In the genomic region with DNA sequence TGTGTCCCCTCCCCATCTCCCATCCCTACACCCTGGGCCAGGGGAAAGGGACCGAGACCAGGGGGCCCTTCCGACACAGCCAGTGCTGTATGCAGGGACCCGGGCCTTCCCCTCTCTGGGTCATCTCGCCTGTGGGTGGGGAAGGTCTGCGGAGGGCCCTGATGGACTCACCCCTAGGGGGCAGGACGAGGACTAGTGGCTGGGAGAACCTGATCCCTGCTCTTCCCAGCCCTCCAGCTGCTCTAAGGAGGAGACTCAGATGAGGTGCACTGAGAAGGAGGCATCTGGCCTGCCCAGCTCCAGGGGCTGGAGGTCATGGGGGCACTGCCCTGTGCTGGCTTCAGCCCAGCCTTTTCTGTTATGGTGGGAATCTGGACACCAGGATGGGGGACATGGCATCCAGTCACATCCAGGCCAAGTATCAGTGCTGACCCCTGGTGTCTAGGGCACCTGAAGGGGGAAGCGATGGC, we compare ENCODE assay signal across 9 cellular contexts. TPM values are rescaled to one million over a fixed set of nuclear protein-coding genes. Genes with fewer than 3 reads are reported as not detected.
DNase-seq lines count a peak whose midpoint lies in the region; ATAC-seq, FAIRE-seq and TF ChIP-seq lines count a peak whose summit lies in the region.
"Had no signal": no experiment of that assay in that cellular context is flagged by ENCODE, and none has a peak within 500 bp of the region (broad histone marks: within the 10 kb centered on the region; RNA-seq: fewer than 3 reads in every experiment).

No MANE protein-coding gene starts in this region.

- TF ChIP-seq CTCF in AG09319 (IDR thresholded peaks at IDR 0.05; ENCODE audit: low read depth, low read length) (peak; percentile 73), Loucy (conservative IDR thresholded peaks at IDR 0.05; ENCODE audit: low read length) (peak; percentile 45), endothelial cell of umbilical vein (IDR thresholded peaks at IDR 0.05; ENCODE audit: extremely low read depth in 1 of 2, insufficient read depth in 1 of 2, low read depth in 1 of 2, low read length in 2 of 2) (peak; percentile 62 to 72)

- H3K9me2 ChIP-seq in Loucy (replicated peaks; ENCODE audit: low read depth, low read length) = no peaks in the 10 kb centered on the region

- H3F3A ChIP-seq in Loucy (ENCODE audit: low read depth) = no peaks in the 10 kb centered on the region

- H3K27ac ChIP-seq in endothelial cell of umbilical vein (ENCODE audit: insufficient read depth, low read depth, low read length) (no peak overlapping the region), muscle layer of colon (ENCODE audit: low read depth, low read length) (peak overlapping the region; percentile 96)

- CTCF ChIA-PET in endothelial cell of umbilical vein (lab: Charles Lee) = interaction anchor here (0.6 to 1.6 kb wide), 5 partner anchors 16 to 469 kb away, joined by 3 to 8 read pairs (median 5); a partner anchor contains a TSS

- H3K4me2 ChIP-seq in Loucy (ENCODE audit: low read depth, low read length, poor library complexity, severe bottlenecking) (no peak overlapping the region), endothelial cell of umbilical vein (ENCODE audit: insufficient read depth, low read length) (peak overlapping the region; percentile 15)

- H3K9me1 ChIP-seq in endothelial cell of umbilical vein (replicated peaks; ENCODE audit: control insufficient read depth, extremely low read depth, insufficient read depth, low read length) = no peaks in the 10 kb centered on the region

- H3K36me3 ChIP-seq in Loucy (ENCODE audit: insufficient read depth, low read length) = no peaks in the 10 kb centered on the region
- no peaks in the 10 kb centered on the region for H3K36me3 ChIP-seq in endothelial cell of umbilical vein (ENCODE audit: control insufficient read depth in 2 of 2, extremely low read depth in 1 of 2, insufficient read depth in 2 of 2, low read length in 2 of 2)
- peaks cover 40% of the 10 kb centered on the region for H3K36me3 ChIP-seq in muscle layer of colon (ENCODE audit: insufficient read depth, low read length)

- POLR2A ChIA-PET in endothelial cell of umbilical vein (lab: Charles Lee) = interaction anchor here (0.5 kb wide), 1 partner anchor 34 kb away, joined by 3 read pairs; no protein-coding TSS in a partner anchor

- H3K4me3 ChIP-seq in Loucy (ENCODE audit: low read length, poor library complexity, severe bottlenecking) (no peak overlapping the region), endothelial cell of umbilical vein (replicated peaks in 1 of 3; ENCODE audit: insufficient read depth in 1 of 3, low read depth in 1 of 3, low read length in 3 of 3) (peak overlapping the region; percentile 26 to 77 (median 55)), muscle layer of colon (ENCODE audit: low read depth in 1 of 2, low read length in 2 of 2) (peak overlapping the region; percentile 80 to 96)

- H3K27me3 ChIP-seq in Loucy (ENCODE audit: insufficient read depth, low read length, poor library complexity, severe bottlenecking) = no peaks in the 10 kb centered on the region
- H3K27me3 ChIP-seq in endothelial cell of umbilical vein (ENCODE audit: control insufficient read depth in 2 of 2, insufficient read depth in 2 of 2, low read length in 2 of 2) = no peaks in the 10 kb centered on the region
- H3K27me3 ChIP-seq in muscle layer of colon (ENCODE audit: control insufficient read depth in 1 of 2, insufficient read depth in 2 of 2, low read length in 2 of 2) = no peaks in the 10 kb centered on the region

- intact Hi-C loops in endothelial cell of umbilical vein (cut with micrococcal nuclease) = loop anchor here (1.0 to 5.0 kb wide), 2 partner anchors 63 to 80 kb away; a partner anchor contains a TSS

- FAIRE-seq in endothelial cell of umbilical vein (lab: Jason Lieb, UNC) = peak; percentile 76
- FAIRE-seq: colon had no signal

- DNase-seq in AG09319 (ENCODE audit: extremely low read depth, low read depth) (no peak), endothelial cell of umbilical vein (ENCODE audit: low read depth, low spot score) (peak; percentile 26), NOMO-1 treated with dmso at 0.1 percent for 144 hours (lab: John Stamatoyannopoulos, UW; ENCODE audit: unreplicated experiment) (no peak), T-helper 1 cell (no peak)

- no peak for TF ChIP-seq POLR2A in endothelial cell of umbilical vein (IDR thresholded peaks at IDR 0.05; ENCODE audit: low read depth, low read length)

- H4K20me1 ChIP-seq in Loucy (ENCODE audit: insufficient read depth, low read length, poor library complexity, severe bottlenecking) (no peaks in the 10 kb centered on the region), endothelial cell of umbilical vein (replicated peaks; ENCODE audit: control insufficient read depth, extremely low read depth, insufficient read depth, low read length) (no peaks in the 10 kb centered on the region)

- no TSS peak for BruUV-seq in endothelial cell of umbilical vein (replicated peaks; lab: Mats Ljungman, UMichigan)

- H2AFZ ChIP-seq in Loucy (ENCODE audit: low read length) = no peak overlapping the region
- H2AFZ ChIP-seq in endothelial cell of umbilical vein (ENCODE audit: low read depth, low read length) = peak overlapping the region; percentile 97

- H3K4me1 ChIP-seq in Loucy (ENCODE audit: insufficient read depth, low read length, poor library complexity, severe bottlenecking) (no peaks in the 10 kb centered on the region), endothelial cell of umbilical vein (ENCODE audit: control insufficient read depth, extremely low read depth, insufficient read depth, low read length) (peaks cover 11% of the 10 kb centered on the region), muscle layer of colon (ENCODE audit: insufficient read depth, low read length) (peaks cover 33% of the 10 kb centered on the region)

- H3K9me3 ChIP-seq in Loucy (ENCODE audit: insufficient read depth, low read depth, low read length) (no peaks in the 10 kb centered on the region), endothelial cell of umbilical vein (replicated peaks; ENCODE audit: control insufficient read depth, insufficient read depth, low read length) (no peaks in the 10 kb centered on the region), muscle layer of colon (ENCODE audit: low read length) (no peaks in the 10 kb centered on the region)

- no peak overlapping the region for H3K9ac ChIP-seq in Loucy (ENCODE audit: low read depth, low read length, poor library complexity, severe bottlenecking)
- H3K9ac ChIP-seq in endothelial cell of umbilical vein (replicated peaks; ENCODE audit: extremely low read depth, insufficient read depth, low read length) = peak overlapping the region; percentile 77
- H3K9ac ChIP-seq in muscle layer of colon (ENCODE audit: low read length) = peak overlapping the region; percentile 94

- H3K79me2 ChIP-seq in Loucy (ENCODE audit: insufficient read depth, low read length) = no peaks in the 10 kb centered on the region
- no peaks in the 10 kb centered on the region for H3K79me2 ChIP-seq in endothelial cell of umbilical vein (ENCODE audit: control insufficient read depth, insufficient read depth, low read length)

- dilution Hi-C loops in endothelial cell of umbilical vein (cut with MboI; ENCODE audit: extremely low pct_ligation_motif_present, low sequenced_read_pairs) = no loop called here

- no peak for ATAC-seq in GM21619 (IDR thresholded peaks at IDR 0.05; ENCODE audit: unreplicated experiment)
- no peak for ATAC-seq in GM21360 (IDR thresholded peaks at IDR 0.05; ENCODE audit: unreplicated experiment)

TF ChIP-seq in endothelial cell of umbilical vein, 7 proteins besides CTCF, POLR2A, EP300 and RAD21:
- TF ChIP-seq JUN (IDR thresholded peaks at IDR 0.05; ENCODE audit: borderline replicate concordance, insufficient read depth, insufficient read length, low read depth) (no peak), FOS (IDR thresholded peaks at IDR 0.05; ENCODE audit: borderline replicate concordance, insufficient read depth, low read length) (no peak), GATA2 (IDR thresholded peaks at IDR 0.05; ENCODE audit: insufficient read depth, insufficient read length, low read depth, low read length) (no peak), EZH2 (IDR thresholded peaks at IDR 0.05; ENCODE audit: borderline replicate concordance, low read depth, low read length, severe bottlenecking) (no peak), MYC (IDR thresholded peaks at IDR 0.05; ENCODE audit: low read depth, low read length) (no peak), POLR2AphosphoS5 (IDR thresholded peaks at IDR 0.05; ENCODE audit: insufficient read depth, low read depth, low read length) (no peak)

RNA-seq across cellular contexts. Expression of a gene that starts 0.7 kb away (rescaled TPM):
- 90.4 and 116 TPM in 2 replicates for total RNA-seq in endothelial cell of umbilical vein
- 41.7 and 55.7 TPM in 2 replicates for polyA plus RNA-seq in endothelial cell of umbilical vein
- 53.3 and 66.9 TPM in 2 replicates for polyA plus RNA-seq in endothelial cell of umbilical vein (2011; cell fraction: cytosol; rRNA removed)
- polyA plus RNA-seq in endothelial cell of umbilical vein (2011; cell fraction: nucleus; rRNA removed) = 20.4 and 29.6 TPM in 2 replicates
- 63.8 and 111 TPM in 2 replicates for polyA plus RNA-seq in endothelial cell of umbilical vein (2012)
- 26.3 and 32.0 TPM in 2 replicates for polyA minus RNA-seq in endothelial cell of umbilical vein
- 4.6 TPM for polyA minus RNA-seq in endothelial cell of umbilical vein (2011; cell fraction: cytosol; rRNA and poly(A)+ RNA removed)
- 8.4 and 14.5 TPM in 2 replicates for polyA minus RNA-seq in endothelial cell of umbilical vein (2011; cell fraction: nucleus; rRNA and poly(A)+ RNA removed)

RNA-seq across cellular contexts. Expression of a gene that starts 31.3 kb away (rescaled TPM):
- 21.0 and 27.9 TPM in 2 replicates for total RNA-seq in endothelial cell of umbilical vein
- 18.9 and 20.7 TPM in 2 replicates for polyA plus RNA-seq in endothelial cell of umbilical vein
- 17.2 and 18.0 TPM in 2 replicates for polyA plus RNA-seq in endothelial cell of umbilical vein (2011; cell fraction: cytosol; rRNA removed)
- 10.9 and 12.0 TPM in 2 replicates for polyA plus RNA-seq in endothelial cell of umbilical vein (2011; cell fraction: nucleus; rRNA removed)
- polyA plus RNA-seq in endothelial cell of umbilical vein (2012) = 11.4 and 15.4 TPM in 2 replicates
- polyA minus RNA-seq in endothelial cell of umbilical vein = 15.6 and 20.7 TPM in 2 replicates
- 5.5 TPM for polyA minus RNA-seq in endothelial cell of umbilical vein (2011; cell fraction: cytosol; rRNA and poly(A)+ RNA removed)
- 4.9 and 5.2 TPM in 2 replicates for polyA minus RNA-seq in endothelial cell of umbilical vein (2011; cell fraction: nucleus; rRNA and poly(A)+ RNA removed)
